Comparison of ENCODE assay signal across 15 cellular contexts in genomic region chr7:45576249-45576929, GRCh38. TPM values are rescaled to one million over a fixed set of nuclear protein-coding genes. Genes with fewer than 3 reads are reported as not detected.
DNase-seq lines count a peak whose midpoint lies in the region; ATAC-seq, FAIRE-seq and TF ChIP-seq lines count a peak whose summit lies in the region.
"Had no signal": no experiment of that assay in that cellular context is flagged by ENCODE, and none has a peak within 500 bp of the region (broad histone marks: within the 10 kb centered on the region; RNA-seq: fewer than 3 reads in every experiment).

No MANE protein-coding gene starts in this region.

- H4K20me1 ChIP-seq in astrocyte (ENCODE audit: insufficient read depth, low read length): no peaks in the 10 kb centered on the region

- intact Hi-C loops in Right ventricle myocardium superior (cut with DNase I): no loop called here
- intact Hi-C loops in spleen (cut with DNase I; ENCODE audit: low total_unique reads): no loop called here

- no peak for TF ChIP-seq CTCF in right atrium auricular region (IDR thresholded peaks at IDR 0.05)
- no peak for TF ChIP-seq CTCF in astrocyte (IDR thresholded peaks at IDR 0.05; ENCODE audit: insufficient read depth, low read depth, low read length)
- no peak for TF ChIP-seq CTCF in spleen (IDR thresholded peaks at IDR 0.05 in 8 of 11, conservative IDR thresholded peaks at IDR 0.05 in 3 of 11)
- TF ChIP-seq CTCF in brain microvascular endothelial cell (IDR thresholded peaks at IDR 0.05; ENCODE audit: low read depth, low read length, missing control alignments): no peak

- H3K4me1 Mint-ChIP-seq in astrocyte (ENCODE audit: low read depth, unreplicated experiment): no peaks in the 10 kb centered on the region

- H3K9ac ChIP-seq in astrocyte (ENCODE audit: low read length) (no peak overlapping the region), iPS-15b (ENCODE audit: low read depth, low read length) (no peak overlapping the region)

- 66 to 72% (median 72%) methylated on average over 12 of the region's 12 CpGs for WGBS in spleen, 5 donors

- H3K27me3 ChIP-seq in right atrium auricular region: no peaks in the 10 kb centered on the region
- peaks cover 43% of the 10 kb centered on the region for H3K27me3 ChIP-seq in astrocyte (ENCODE audit: insufficient read depth, low read length)
- H3K27me3 ChIP-seq in iPS-15b (ENCODE audit: control insufficient read depth, insufficient read depth, low read length): peaks cover 44% of the 10 kb centered on the region
- peaks cover 3 to 90% (median 32%) of the 10 kb centered on the region in 7 donors for H3K27me3 ChIP-seq in spleen (replicated peaks in 1 of 7)
- H3K27me3 ChIP-seq in brain microvascular endothelial cell (replicated peaks): peaks cover 47% of the 10 kb centered on the region

- FAIRE-seq in astrocyte (lab: Jason Lieb, UNC): no peak
- FAIRE-seq: endometrium had no signal

- in situ Hi-C loops in brain microvascular endothelial cell (cut with HindIII; ENCODE audit: low pct_ligation_motif_present, low sequenced_read_pairs): no loop called here

- no peak overlapping the region for H3K27ac ChIP-seq in right atrium auricular region
- no peak overlapping the region for H3K27ac ChIP-seq in astrocyte (ENCODE audit: low read depth, low read length)
- H3K27ac ChIP-seq in spleen: no peak overlapping the region
- H3K27ac ChIP-seq in brain microvascular endothelial cell: no peak overlapping the region
- H3K27ac ChIP-seq: gastroesophageal sphincter had no signal

- H3K4me3 ChIP-seq in right atrium auricular region (peak overlapping the region in 1 of 2 donors; percentile 63), astrocyte (ENCODE audit: insufficient read depth, low read depth, low read length) (no peak overlapping the region), iPS-15b (ENCODE audit: low read depth, low read length) (peak overlapping the region; percentile 77), spleen (no peak overlapping the region), brain microvascular endothelial cell (ENCODE audit: low read depth, low read length) (no peak overlapping the region)

- H3K4me3 Mint-ChIP-seq in astrocyte (ENCODE audit: unreplicated experiment): peak overlapping the region; percentile 68
- H3K4me3 Mint-ChIP-seq: activated CD8-positive, alpha-beta T cell treated with anti-CD3 and anti-CD28 coated beads for 36 hours had no signal

- H3K4me2 ChIP-seq in astrocyte (ENCODE audit: low read length): no peak overlapping the region

- TF ChIP-seq POLR2A in spleen (IDR thresholded peaks at IDR 0.05): no peak

- H3K9me3 ChIP-seq in right atrium auricular region: no peaks in the 10 kb centered on the region
- no peaks in the 10 kb centered on the region for H3K9me3 ChIP-seq in astrocyte (ENCODE audit: insufficient read depth, low read depth, low read length)
- H3K9me3 ChIP-seq in iPS-15b (ENCODE audit: control insufficient read depth, insufficient read depth, low read length): no peaks in the 10 kb centered on the region
- no peaks in the 10 kb centered on the region for H3K9me3 ChIP-seq in spleen
- H3K9me3 ChIP-seq: gastroesophageal sphincter had no signal

- no peaks in the 10 kb centered on the region for H3K36me3 ChIP-seq in right atrium auricular region
- no peaks in the 10 kb centered on the region for H3K36me3 ChIP-seq in astrocyte (ENCODE audit: insufficient read depth, low read length)
- H3K36me3 ChIP-seq in iPS-15b (ENCODE audit: control insufficient read depth, insufficient read depth, low read length): no peaks in the 10 kb centered on the region
- H3K36me3 ChIP-seq in spleen: no peaks in the 10 kb centered on the region
- H3K36me3 ChIP-seq in brain microvascular endothelial cell (replicated peaks): no peaks in the 10 kb centered on the region
- H3K36me3 ChIP-seq: gastroesophageal sphincter had no signal

- peaks cover 0 to 25% of the 10 kb centered on the region in 2 donors for H3K4me1 ChIP-seq in right atrium auricular region
- peaks cover 6% of the 10 kb centered on the region for H3K4me1 ChIP-seq in astrocyte (ENCODE audit: insufficient read depth, low read length)
- H3K4me1 ChIP-seq in iPS-15b (ENCODE audit: control insufficient read depth, insufficient read depth, low read length): peaks cover 18% of the 10 kb centered on the region
- H3K4me1 ChIP-seq in spleen: peaks cover 0 to 21% (median 14%) of the 10 kb centered on the region in 6 donors

- DNase-seq in Right ventricle myocardium superior (no peak), right atrium auricular region (ENCODE audit: low spot score) (no peak), astrocyte (ENCODE audit: low read depth) (no peak), spleen (peak; percentile 32), nucleus accumbens (lab: John Stamatoyannopoulos, UW) (no peak), SIG-M5 treated with dmso at 0.1 percent for 504 hours (lab: John Stamatoyannopoulos, UW; ENCODE audit: unreplicated experiment) (no peak), brain microvascular endothelial cell (no peak)
- DNase-seq: activated CD8-positive, alpha-beta T cell treated with anti-CD3 and anti-CD28 coated beads for 36 hours; GDM1; mammary epithelial cell; NCI-H1436; NCI-H226 had no signal

- no peak overlapping the region for H2AFZ ChIP-seq in astrocyte (ENCODE audit: low read depth, low read length)

- ATAC-seq in Right ventricle myocardium superior (ENCODE audit: poor library complexity): peak; percentile 5
- ATAC-seq: activated CD8-positive, alpha-beta T cell treated with anti-CD3 and anti-CD28 coated beads for 36 hours; gastroesophageal sphincter had no signal

- peaks cover 56% of the 10 kb centered on the region for H3K27me3 Mint-ChIP-seq in astrocyte (ENCODE audit: low read depth, unreplicated experiment)

- H3K27ac Mint-ChIP-seq in astrocyte (ENCODE audit: unreplicated experiment): no peak overlapping the region
- H3K27ac Mint-ChIP-seq: activated CD8-positive, alpha-beta T cell treated with anti-CD3 and anti-CD28 coated beads for 36 hours had no signal

- H3K9me3 Mint-ChIP-seq in astrocyte (ENCODE audit: unreplicated experiment): no peaks in the 10 kb centered on the region
- H3K9me3 Mint-ChIP-seq: activated CD8-positive, alpha-beta T cell treated with anti-CD3 and anti-CD28 coated beads for 36 hours had no signal

- H3K79me2 ChIP-seq in astrocyte (ENCODE audit: insufficient read depth, low read length): no peaks in the 10 kb centered on the region

- H3K36me3 Mint-ChIP-seq in astrocyte (ENCODE audit: low read depth, unreplicated experiment): no peaks in the 10 kb centered on the region

RNA-seq across cellular contexts. Expression of gene ADCY1, which starts 2.2 kb away (rescaled TPM):
- 5.0 TPM for total RNA-seq in Right ventricle myocardium superior
- 1 to 10 TPM; 2.4 to 3.2 TPM for total RNA-seq in right atrium auricular region
- 1.2 and 1.6 TPM in 2 replicates for total RNA-seq in astrocyte
- total RNA-seq in spleen: 1 to 10 TPM in 5 of 7 donors, under 1 TPM in 2; 0.72 to 6.6 (median 3.1) TPM
- under 1 TPM; 0.05 to 0.38 (median 0.17) TPM for polyA plus RNA-seq in spleen
